Comparison of ENCODE assay signal across 9 cellular contexts in the genomic region with DNA sequence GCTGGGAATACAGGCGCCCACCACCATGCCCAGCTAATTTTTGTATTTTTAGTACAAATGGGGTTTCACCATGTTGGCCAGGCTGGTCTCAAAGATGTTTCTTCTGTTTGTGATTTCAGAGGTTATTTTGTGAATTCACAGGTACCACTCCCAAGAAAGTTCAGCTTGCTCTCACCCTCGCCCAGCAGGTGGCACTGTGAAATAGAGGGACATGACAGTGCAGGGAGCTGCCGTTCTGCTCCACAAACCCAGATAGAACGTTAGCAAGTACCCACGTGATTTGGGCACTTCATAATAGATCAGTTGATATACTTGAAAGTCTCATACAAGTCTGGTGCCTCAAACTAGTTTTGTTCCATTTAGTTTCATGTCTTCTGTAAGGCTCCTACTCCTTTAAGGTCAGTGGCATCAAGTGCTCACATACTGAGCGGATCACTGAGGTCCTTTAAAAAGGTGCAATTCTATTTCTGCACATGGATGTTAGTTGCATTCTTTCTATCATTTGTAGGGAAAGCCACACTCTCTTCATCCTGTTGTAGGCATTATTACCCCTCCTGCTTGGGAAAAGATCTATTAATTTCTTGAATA. TPM values are rescaled to one million over a fixed set of nuclear protein-coding genes. Genes with fewer than 3 reads are reported as not detected.
A peak's percentile ranks its signal among the peaks of the same experiment; 100 is the strongest.
DNase-seq lines count a peak whose midpoint lies in the region.
"Had no signal": no experiment of that assay in that cellular context is flagged by ENCODE, and none has a peak within 500 bp of the region (broad histone marks: within the 10 kb centered on the region; RNA-seq: fewer than 3 reads in every experiment).

No MANE protein-coding gene starts in this region.

- peak overlapping the region; percentile 25 for H3K27ac ChIP-seq in rectal smooth muscle tissue (ENCODE audit: low read depth, low read length)
- H3K27ac ChIP-seq: epithelial cell of prostate had no signal

- H3K36me3 Mint-ChIP-seq in activated naive CD8-positive, alpha-beta T cell treated with anti-CD3 and anti-CD28 coated beads for 36 hours, result peaks cover 30% of the 10 kb centered on the region

- H3K27me3 ChIP-seq in rectal smooth muscle tissue (ENCODE audit: control insufficient read depth, insufficient read depth, low read length), result no peaks in the 10 kb centered on the region

- intact Hi-C loops in cardiac septum (cut with DNase I), result loop anchor here (1.0 to 5.0 kb wide), 2 partner anchors 185 to 227 kb away; no protein-coding TSS in a partner anchor

- in situ Hi-C loops in G401 (cut with HindIII; ENCODE audit: low sequenced_read_pairs), result no loop called here

- H3K36me3 ChIP-seq in rectal smooth muscle tissue (ENCODE audit: control insufficient read depth, insufficient read depth, low read length), result no peaks in the 10 kb centered on the region

- H3K9ac ChIP-seq in rectal smooth muscle tissue (ENCODE audit: low read length), result no peak overlapping the region

- H3K27ac Mint-ChIP-seq in activated naive CD8-positive, alpha-beta T cell treated with anti-CD3 and anti-CD28 coated beads for 36 hours, result peak overlapping the region; percentile 52

- no peak overlapping the region for H3K4me3 Mint-ChIP-seq in activated naive CD8-positive, alpha-beta T cell treated with anti-CD3 and anti-CD28 coated beads for 36 hours

- peaks cover 4% of the 10 kb centered on the region for H3K4me1 ChIP-seq in rectal smooth muscle tissue (ENCODE audit: control insufficient read depth, insufficient read depth, low read length)

- peak; percentile 30 for DNase-seq in G401 (ENCODE audit: low spot score)
- peak; percentile 81 for DNase-seq in HCEC 1CT
- peak; percentile 63 for DNase-seq in NCI-H1048 (lab: John Stamatoyannopoulos, UW)
- DNase-seq in SKM-1 treated with dmso at 0.1 percent for 144 hours (lab: John Stamatoyannopoulos, UW; ENCODE audit: unreplicated experiment), result peak; percentile 64
- peak; percentile 79 for DNase-seq in activated naive CD8-positive, alpha-beta T cell treated with anti-CD3 and anti-CD28 coated beads for 36 hours
- peak; percentile 90 for DNase-seq in cardiac septum (ENCODE audit: low spot score)
- DNase-seq in OCI-M2 (lab: John Stamatoyannopoulos, UW; ENCODE audit: unreplicated experiment), result no peak

- no peaks in the 10 kb centered on the region for H3K27me3 Mint-ChIP-seq in activated naive CD8-positive, alpha-beta T cell treated with anti-CD3 and anti-CD28 coated beads for 36 hours

- H3K4me1 Mint-ChIP-seq in activated naive CD8-positive, alpha-beta T cell treated with anti-CD3 and anti-CD28 coated beads for 36 hours, result peaks cover 49% of the 10 kb centered on the region

- H3K9me3 Mint-ChIP-seq in activated naive CD8-positive, alpha-beta T cell treated with anti-CD3 and anti-CD28 coated beads for 36 hours, result peaks cover 12% of the 10 kb centered on the region

- no peak overlapping the region for H3K4me3 ChIP-seq in rectal smooth muscle tissue (ENCODE audit: low read length)

RNA-seq across cellular contexts. Expression of gene FILIP1L, which starts 45.4 kb away (rescaled TPM):
- total RNA-seq in G401 (2014; rRNA removed; shearing (Covaris generic)), result 3.7 TPM in 1 of 2 replicates, not detected in the other
- under 1 TPM; 0.35 to 0.48 TPM for total RNA-seq in activated naive CD8-positive, alpha-beta T cell treated with anti-CD3 and anti-CD28 coated beads for 36 hours
- 120 TPM for total RNA-seq in cardiac septum

Comparison
In these comparisons a context has a peak if more than half of its experiments do, and no peak if none do; other contexts are left out.
1. RNA of gene FILIP1L, which starts 45.4 kb away (total RNA-seq): 120 TPM in cardiac septum (single experiment); 3.7 TPM in G401 and 0.35 to 0.48 TPM in activated naive CD8-positive, alpha-beta T cell treated with anti-CD3 and anti-CD28 coated beads for 36 hours; every median in the first group is over 10 times any median in the second.